In the genomic region with DNA sequence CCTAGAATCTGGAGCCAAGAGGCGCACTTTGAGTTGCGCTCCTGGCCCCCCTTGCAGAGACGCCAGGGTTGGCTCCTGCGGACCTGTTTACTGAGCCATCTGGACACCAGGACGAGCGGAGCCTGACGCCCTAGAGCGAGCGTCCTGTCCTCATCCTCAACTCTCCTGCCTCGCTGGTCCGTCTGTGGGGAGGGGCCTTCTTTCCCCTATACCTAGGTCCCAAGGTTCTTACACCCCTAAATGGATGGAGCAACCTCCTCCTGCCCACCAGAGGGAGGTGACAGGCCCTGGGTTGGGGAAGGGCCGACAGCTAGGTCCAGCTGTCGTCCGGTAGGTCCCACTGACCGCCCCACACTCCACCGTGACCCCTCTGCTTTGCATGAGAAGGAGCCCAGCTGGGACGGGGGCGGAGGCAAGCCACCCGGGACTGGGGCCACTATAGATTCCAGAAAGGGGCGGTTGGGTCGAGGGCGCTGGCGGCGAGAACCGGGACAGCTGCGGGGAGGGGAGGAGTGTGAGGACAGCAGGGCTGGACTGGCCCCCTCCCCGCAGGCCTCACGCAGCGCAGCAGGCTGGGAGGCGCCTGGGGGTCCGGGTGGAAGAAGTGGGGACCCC, we compare ENCODE assay signal across 9 cellular contexts. TPM values are rescaled to one million over a fixed set of nuclear protein-coding genes. Genes with fewer than 3 reads are reported as not detected.
A peak's percentile ranks its signal among the peaks of the same experiment; 100 is the strongest.
DNase-seq lines count a peak whose midpoint lies in the region; ATAC-seq and TF ChIP-seq lines count a peak whose summit lies in the region.
"Had no signal": no experiment of that assay in that cellular context is flagged by ENCODE, and none has a peak within 500 bp of the region (broad histone marks: within the 10 kb centered on the region; RNA-seq: fewer than 3 reads in every experiment).

No MANE protein-coding gene starts in this region.

- no peaks in the 10 kb centered on the region for H3K9me3 ChIP-seq in iPS-18a (ENCODE audit: control insufficient read depth, low read depth, low read length)
- H3K9me3 ChIP-seq in smooth muscle cell (replicated peaks; ENCODE audit: low read depth) = no peaks in the 10 kb centered on the region
- no peaks in the 10 kb centered on the region for H3K9me3 ChIP-seq in body of pancreas

- H3K4me1 ChIP-seq in iPS-18a (ENCODE audit: control insufficient read depth, low read depth, low read length) (peaks cover 44% of the 10 kb centered on the region), smooth muscle cell (ENCODE audit: low read depth) (peaks cover 65% of the 10 kb centered on the region), body of pancreas (peaks cover 79% of the 10 kb centered on the region)

- H3K27ac Mint-ChIP-seq in activated CD4-positive, alpha-beta memory T cell treated with anti-CD3 and anti-CD28 coated beads, Interleukin-2, amount 10 ng/mL, durations not matched to agents 7 days and 5 days = no peak overlapping the region

- H3K4me2 ChIP-seq in smooth muscle cell = peak overlapping the region; percentile 82

- H3K36me3 ChIP-seq in iPS-18a (ENCODE audit: control insufficient read depth, low read depth, low read length) (no peaks in the 10 kb centered on the region), smooth muscle cell (ENCODE audit: low read depth) (no peaks in the 10 kb centered on the region), body of pancreas (replicated peaks in 1 of 2; ENCODE audit: insufficient read depth in 1 of 2, low read depth in 2 of 2) (no peaks in the 10 kb centered on the region)

- H2AFZ ChIP-seq in smooth muscle cell (ENCODE audit: low read depth) = no peak overlapping the region

- POLR2A ChIA-PET in activated CD4-positive, alpha-beta memory T cell treated with anti-CD3 and anti-CD28 coated beads, Interleukin-2, amount 10 ng/mL, durations not matched to agents 7 days and 5 days (lab: Charles Lee) = interaction anchor here (1.0 kb wide), 2 partner anchors 8 to 15 kb away, joined by 3 to 4 read pairs; partner anchors contain the start of gene AATF

- H3K27me3 Mint-ChIP-seq in activated CD4-positive, alpha-beta memory T cell treated with anti-CD3 and anti-CD28 coated beads, Interleukin-2, amount 10 ng/mL, durations not matched to agents 7 days and 5 days = peaks cover 93% of the 10 kb centered on the region

- H4K20me1 ChIP-seq in smooth muscle cell (ENCODE audit: low read depth) = peaks cover 15% of the 10 kb centered on the region

- CTCF ChIA-PET in activated CD4-positive, alpha-beta memory T cell treated with anti-CD3 and anti-CD28 coated beads, Interleukin-2, amount 10 ng/mL, durations not matched to agents 7 days and 5 days (lab: Charles Lee) = interaction anchor here (0.6 kb wide), 1 partner anchor 331 kb away, joined by 3 read pairs; no protein-coding TSS in a partner anchor

- H3K4me3 Mint-ChIP-seq in activated CD4-positive, alpha-beta memory T cell treated with anti-CD3 and anti-CD28 coated beads, Interleukin-2, amount 10 ng/mL, durations not matched to agents 7 days and 5 days = peak overlapping the region; percentile 25

- no peak for TF ChIP-seq POLR2A in body of pancreas (IDR thresholded peaks at IDR 0.05)

- H3K27me3 ChIP-seq in iPS-18a (ENCODE audit: control insufficient read depth, insufficient read depth, low read length) = peaks cover 100% of the 10 kb centered on the region
- peaks cover 100% of the 10 kb centered on the region for H3K27me3 ChIP-seq in smooth muscle cell (ENCODE audit: low read depth)
- H3K27me3 ChIP-seq in body of pancreas = peaks cover 19 to 75% of the 10 kb centered on the region in 2 donors

- H3K9ac ChIP-seq in iPS-18a (ENCODE audit: low read length) (no peak overlapping the region), smooth muscle cell (ENCODE audit: low read depth) (no peak overlapping the region)

- H3K36me3 Mint-ChIP-seq in activated CD4-positive, alpha-beta memory T cell treated with anti-CD3 and anti-CD28 coated beads, Interleukin-2, amount 10 ng/mL, durations not matched to agents 7 days and 5 days (ENCODE audit: low read depth) = peaks cover 15% of the 10 kb centered on the region

- peak; percentile 59 for DNase-seq in activated CD8-positive, alpha-beta memory T cell treated with anti-CD3 and anti-CD28 coated beads for 24 hours
- no peak for DNase-seq in activated CD8-positive, alpha-beta memory T cell treated with anti-CD3 and anti-CD28 coated beads, Interleukin-2, amount 50 U/mL, for 4 hours
- no peak for DNase-seq in activated CD4-positive, alpha-beta memory T cell treated with anti-CD3 and anti-CD28 coated beads, Interleukin-2, amount 10 ng/mL, durations not matched to agents 7 days and 5 days
- DNase-seq in smooth muscle cell (lab: John Stamatoyannopoulos, UW; ENCODE audit: unreplicated experiment) (no peak), NCI-H526 treated with DMSO at 0.1 percent for 48 hours (lab: John Stamatoyannopoulos, UW) (no peak), body of pancreas (no peak), HuH-7 (ENCODE audit: low spot score) (no peak)
- DNase-seq: kidney glomerular epithelial cell had no signal

- intact Hi-C loops in body of pancreas (cut with DNase I) = no loop called here

- H3K27ac ChIP-seq in iPS-18a (ENCODE audit: low read length) (no peak overlapping the region), smooth muscle cell (ENCODE audit: low read depth) (no peak overlapping the region), body of pancreas (no peak overlapping the region)

- no peak for TF ChIP-seq CTCF in smooth muscle cell (IDR thresholded peaks at IDR 0.05; ENCODE audit: borderline replicate concordance, insufficient read depth, poor library complexity, severe bottlenecking)
- TF ChIP-seq CTCF in body of pancreas (IDR thresholded peaks at IDR 0.05) = no peak

- H3K4me3 ChIP-seq in iPS-18a (ENCODE audit: low read length) (peak overlapping the region; percentile 64), smooth muscle cell (no peak overlapping the region), body of pancreas (no peak overlapping the region)

- no peak for ATAC-seq in body of pancreas

- WGBS in smooth muscle cell (ENCODE audit: low lambda C conversion rate) = 3% methylated on average over 27 of the region's 31 CpGs
- WGBS in body of pancreas, 2 donors = 3 to 4% methylated on average over 8 to 31 of the region's 31 CpGs

- H3F3A ChIP-seq in smooth muscle cell (ENCODE audit: low read depth) = no peaks in the 10 kb centered on the region

- no peaks in the 10 kb centered on the region for H3K79me2 ChIP-seq in smooth muscle cell (ENCODE audit: low read depth)

- H3K4me1 Mint-ChIP-seq in activated CD4-positive, alpha-beta memory T cell treated with anti-CD3 and anti-CD28 coated beads, Interleukin-2, amount 10 ng/mL, durations not matched to agents 7 days and 5 days = peaks cover 59% of the 10 kb centered on the region

- no peaks in the 10 kb centered on the region for H3K9me3 Mint-ChIP-seq in activated CD4-positive, alpha-beta memory T cell treated with anti-CD3 and anti-CD28 coated beads, Interleukin-2, amount 10 ng/mL, durations not matched to agents 7 days and 5 days

RNA-seq across cellular contexts. Expression of gene LHX1, which starts 3.0 kb away (rescaled TPM):
- under 1 TPM; 0.18 TPM for total RNA-seq in activated CD4-positive, alpha-beta memory T cell treated with anti-CD3 and anti-CD28 coated beads, Interleukin-2, amount 10 ng/mL, durations not matched to agents 7 days and 5 days
- total RNA-seq in smooth muscle cell (not detected in 2 replicates), body of pancreas (not detected)
- not detected in 2 replicates for polyA plus RNA-seq in smooth muscle cell

RNA-seq across cellular contexts. Expression of gene AATF, which starts 14.5 kb away (rescaled TPM):
- 10 to 100 TPM; 76.7 to 78.8 TPM for total RNA-seq in activated CD4-positive, alpha-beta memory T cell treated with anti-CD3 and anti-CD28 coated beads, Interleukin-2, amount 10 ng/mL, durations not matched to agents 7 days and 5 days
- 18.5 and 42.0 TPM in 2 replicates for total RNA-seq in smooth muscle cell
- polyA plus RNA-seq in smooth muscle cell = 38.0 and 45.6 TPM in 2 replicates
- 10 to 100 TPM; 16.5 to 28.3 TPM for total RNA-seq in body of pancreas
